ENCODE assay signal across 33 cellular contexts in the genomic region with DNA sequence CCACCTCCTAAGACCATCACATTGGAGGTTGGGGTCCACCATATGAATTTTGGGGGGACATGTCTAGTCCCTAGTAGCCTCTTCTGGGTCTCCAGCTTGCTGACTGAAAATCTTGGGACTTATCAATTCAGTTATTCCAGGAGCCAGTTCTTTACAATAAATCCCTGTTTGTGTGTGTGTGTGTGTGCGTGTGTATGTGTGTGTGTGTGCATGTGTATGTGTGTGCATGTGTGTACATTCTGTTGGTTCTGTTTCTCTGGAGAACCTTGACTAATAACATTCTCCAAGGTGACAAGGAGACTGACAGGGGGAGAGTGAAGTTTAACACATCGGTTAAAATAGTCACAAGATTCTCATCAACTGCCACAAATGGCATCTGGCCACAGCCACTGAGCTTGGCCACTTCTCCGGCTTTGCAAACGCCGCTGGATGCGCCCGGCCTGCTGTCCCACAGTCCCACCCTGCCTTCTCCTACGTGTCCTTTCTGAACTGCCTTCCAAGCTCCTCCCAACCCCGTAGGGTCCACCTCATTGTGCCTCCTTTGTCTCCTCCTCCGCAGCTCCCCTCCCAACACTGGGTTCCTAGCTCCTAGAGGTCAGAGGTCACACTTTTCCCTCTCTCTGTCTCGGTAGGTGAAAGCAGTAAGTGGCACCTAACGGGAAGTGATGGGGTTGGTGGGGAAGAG.
DNase-seq lines count a peak whose midpoint lies in the region; TF ChIP-seq lines count a peak whose summit lies in the region.
"Had no signal": no experiment of that assay in that cellular context is flagged by ENCODE, and none has a peak within 500 bp of the region (broad histone marks: within the 10 kb centered on the region; RNA-seq: fewer than 3 reads in every experiment).

No MANE protein-coding gene starts in this region.

- no peaks in the 10 kb centered on the region for H3K9me3 ChIP-seq in sigmoid colon
- no peaks in the 10 kb centered on the region for H3K9me3 ChIP-seq in vagina
- H3K9me3 ChIP-seq: body of pancreas, heart right ventricle, pancreas, SJCRH30, thyroid gland had no signal

- TF ChIP-seq POLR2A in sigmoid colon (IDR thresholded peaks at IDR 0.05) (no peak), vagina (IDR thresholded peaks at IDR 0.05) (no peak)

- H3K27ac ChIP-seq in sigmoid colon (no peak overlapping the region), vagina (peak overlapping the region; percentile 91)
- H3K27ac ChIP-seq: body of pancreas, dorsolateral prefrontal cortex, GM23248, heart right ventricle, pancreas, SJCRH30, thyroid gland, WERI-Rb-1 had no signal

- H3K4me1 ChIP-seq in sigmoid colon (peaks cover 0 to 3% (median 0%) of the 10 kb centered on the region in 4 donors), vagina (peaks cover 46% of the 10 kb centered on the region)
- H3K4me1 ChIP-seq: heart right ventricle, SJCRH30 had no signal

- TF ChIP-seq CTCF in sigmoid colon (IDR thresholded peaks at IDR 0.05) (no peak), vagina (IDR thresholded peaks at IDR 0.05) (no peak)

- H3K36me3 ChIP-seq in sigmoid colon = no peaks in the 10 kb centered on the region
- H3K36me3 ChIP-seq in vagina = no peaks in the 10 kb centered on the region
- H3K36me3 ChIP-seq: heart right ventricle, pancreas, SJCRH30, thyroid gland, WERI-Rb-1 had no signal

- H3K4me3 ChIP-seq in sigmoid colon = no peak overlapping the region
- H3K4me3 ChIP-seq in vagina = no peak overlapping the region
- H3K4me3 ChIP-seq: body of pancreas, dorsolateral prefrontal cortex, GM23248, heart right ventricle, lung, pancreas, SJCRH30, smooth muscle cell, thyroid gland had no signal

- H3K27me3 ChIP-seq in sigmoid colon = peaks cover 0 to 9% (median 0%) of the 10 kb centered on the region in 3 donors
- H3K27me3 ChIP-seq in vagina = no peaks in the 10 kb centered on the region
- H3K27me3 ChIP-seq: body of pancreas, pancreas, thyroid gland had no signal

- no peak for TF ChIP-seq EP300 in sigmoid colon (IDR thresholded peaks at IDR 0.05)

- intact Hi-C loops in sigmoid colon (cut with DNase I) (no loop called here), vagina (cut with DNase I) (no loop called here)

- peak; percentile 3 for DNase-seq in activated naive CD4-positive, alpha-beta T cell treated with anti-CD3 and anti-CD28 coated beads, Interleukin-2, amount 50 U/mL, for 16 hours
- no peak for DNase-seq in activated naive CD4-positive, alpha-beta T cell (lab: John Stamatoyannopoulos, UW)
- DNase-seq in islet precursor cell (peak; percentile 53), sigmoid colon (peak; percentile 46), vagina (ENCODE audit: extremely low spot score in 2 of 2) (peak in 1 of 2 donors; percentile 40), hypothalamus (lab: John Stamatoyannopoulos, UW) (no peak), COR-L47 (lab: John Stamatoyannopoulos, UW) (no peak), occipital lobe (lab: John Stamatoyannopoulos, UW) (no peak)
- DNase-seq: activated CD4-positive, alpha-beta T cell treated with anti-CD3 and anti-CD28 coated beads for 48 hours; activated gamma-delta T cell treated with Interleukin-2 at 50 U/mL for 16 hours; activated T-cell treated with anti-CD3 and anti-CD28 coated beads, Interleukin-2, amount 50 U/mL, for 48 hours; Calu3; DMS79; GM23248; heart right ventricle; kidney glomerular epithelial cell; natural killer cell; NCI-H1048; NCI-H2107; NCI-H446; NCI-H774; retina; SJCRH30; stimulated activated CD4-positive, alpha-beta T cell treated with anti-CD3 and anti-CD28 coated beads, Interleukin-2, amount 100 ng/mL, for 24 hours; stimulated activated naive CD8-positive, alpha-beta T cell treated with anti-CD3 and anti-CD28 coated beads, Interleukin-15, amount 100 ng/mL, for 72 hours; T1000; thyroid gland; WERI-Rb-1 had no signal

- 89 to 91% methylated on average over 12 of the region's 12 CpGs for WGBS in sigmoid colon, 2 donors

Comparison
In these comparisons a context has a peak if more than half of its experiments do, and no peak if none do; other contexts are left out.
1. DNase-seq: peak in activated naive CD4-positive, alpha-beta T cell treated with anti-CD3 and anti-CD28 coated beads, Interleukin-2, amount 50 U/mL, for 16 hours (single experiment), islet precursor cell (single experiment) and sigmoid colon (single experiment); none in activated naive CD4-positive, alpha-beta T cell (0 of 4), hypothalamus (0 of 51), COR-L47 (single experiment) and occipital lobe (single experiment).